ENCODE assay signal across 33 cellular contexts in the genomic region with DNA sequence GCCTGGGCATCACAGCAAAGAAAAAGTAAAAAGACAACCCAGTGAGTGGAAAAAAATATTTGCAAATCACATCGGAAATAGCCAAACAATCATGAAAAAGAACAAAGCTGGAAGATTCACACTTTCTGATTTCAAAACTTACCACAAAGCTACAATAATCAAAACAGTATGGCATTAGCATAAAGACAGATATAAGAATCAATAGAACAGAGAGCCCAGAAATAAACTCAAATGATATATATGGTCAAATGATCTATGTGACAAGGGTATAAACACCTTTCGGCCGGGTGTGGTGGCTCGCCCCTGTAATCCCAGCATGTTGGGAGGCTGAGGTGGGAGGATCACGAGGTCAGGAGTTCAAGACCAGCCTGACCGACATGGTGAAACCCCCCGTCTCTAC. TPM values are rescaled to one million over a fixed set of nuclear protein-coding genes. Genes with fewer than 3 reads are reported as not detected.
"Had no signal": no experiment of that assay in that cellular context is flagged by ENCODE, and none has a peak within 500 bp of the region (broad histone marks: within the 10 kb centered on the region; RNA-seq: fewer than 3 reads in every experiment).

No MANE protein-coding gene starts in this region.

- H3K27me3 ChIP-seq: adrenal gland, ascending aorta, body of pancreas, brain microvascular endothelial cell, breast epithelium, cardiac muscle cell had no signal

- ATAC-seq: activated naive CD4-positive, alpha-beta T cell treated with anti-CD3 and anti-CD28 coated beads, Interleukin-2, amount 50 U/mL, for 72 hours; activated naive CD8-positive, alpha-beta T cell treated with anti-CD3 and anti-CD28 coated beads, Interleukin-2, amount 50 U/mL, for 24 hours; activated T-cell treated with anti-CD3 and anti-CD28 coated beads, Interleukin-2, amount 50 U/mL, for 4 hours; activated T-cell treated with anti-CD3 and anti-CD28 coated beads, Interleukin-2, amount 50 U/mL, for 72 hours; activated T-helper 17 cell treated with anti-CD3 and anti-CD28 coated beads, Interleukin-2, amount 50 U/mL, for 72 hours; body of pancreas had no signal

- H3K4me3 ChIP-seq: adrenal gland, ascending aorta, body of pancreas, breast epithelium, cardiac muscle cell had no signal

- DNase-seq: activated effector memory CD4-positive, alpha-beta T cell treated with anti-CD3 and anti-CD28 coated beads, Interleukin-2, amount 50 U/mL, for 16 hours; activated effector memory CD4-positive, alpha-beta T cell treated with Interleukin-2 at 50 U/mL for 16 hours; activated gamma-delta T cell; activated gamma-delta T cell treated with Interleukin-2 at 50 U/mL for 16 hours; activated naive CD4-positive, alpha-beta T cell; activated naive CD4-positive, alpha-beta T cell treated with anti-CD3 and anti-CD28 coated beads for 36 hours; activated naive CD4-positive, alpha-beta T cell treated with anti-CD3 and anti-CD28 coated beads, Interleukin-2, amount 10 ng/mL, durations not matched to agents 7 days and 5 days; activated naive CD4-positive, alpha-beta T cell treated with anti-CD3 and anti-CD28 coated beads, Interleukin-2, amount 50 U/mL, for 16 hours; activated naive CD4-positive, alpha-beta T cell treated with Interleukin-2 at 50 U/mL for 16 hours; activated naive CD8-positive, alpha-beta T cell treated with anti-CD3 and anti-CD28 coated beads for 36 hours; activated naive CD8-positive, alpha-beta T cell treated with anti-CD3 and anti-CD28 coated beads, Interleukin-2, amount 10 ng/mL, durations not matched to agents 7 days and 5 days; activated naive CD8-positive, alpha-beta T cell treated with anti-CD3 and anti-CD28 coated beads, Interleukin-2, amount 50 U/mL, for 24 hours; activated T-cell treated with anti-CD3 and anti-CD28 coated beads, Interleukin-2, amount 50 U/mL, for 4 hours; activated T-cell treated with anti-CD3 and anti-CD28 coated beads, Interleukin-2, amount 50 U/mL, for 48 hours; activated T-cell treated with anti-CD3 and anti-CD28 coated beads, Interleukin-2, amount 50 U/mL, for 72 hours; adrenal gland; amniotic stem cell; amygdala; anterior cingulate cortex; aorta; body of pancreas; brain microvascular endothelial cell; caudate nucleus; central memory CD4-positive, alpha-beta T cell; cerebellar nuclear complex had no signal

- H3K27ac ChIP-seq: adrenal gland, ascending aorta, body of pancreas, brain microvascular endothelial cell, breast epithelium, cardiac muscle cell had no signal

- H3K4me1 ChIP-seq: adrenal gland, breast epithelium had no signal

- H3K9me3 ChIP-seq: adrenal gland, ascending aorta, body of pancreas had no signal

- FAIRE-seq: astrocyte, bronchial epithelial cell had no signal

- H3K36me3 ChIP-seq: adrenal gland, ascending aorta, brain microvascular endothelial cell, breast epithelium, cardiac muscle cell had no signal

RNA-seq across cellular contexts. Expression of a gene that starts 39.7 kb away (rescaled TPM):
- total RNA-seq: activated naive CD8-positive, alpha-beta T cell treated with anti-CD3 and anti-CD28 coated beads for 36 hours; activated T-cell treated with anti-CD3 and anti-CD28 coated beads, Interleukin-2, amount 50 U/mL, for 4 hours; ascending aorta; cardiac muscle cell; cardiac septum had no signal
- polyA plus RNA-seq: cardiac muscle cell had no signal
